1 cellular context compared by ENCODE assay signal in genomic region chr15:51736646-51737537, GRCh38.
TF ChIP-seq lines count a peak whose summit lies in the region.

No MANE protein-coding gene starts in this region.

TF ChIP-seq in HepG2, 621 proteins besides CTCF, POLR2A, EP300 and RAD21 (continued from another document and continues in another):
- TF ChIP-seq NR0B2 (CRISPR knock-in tag; IDR thresholded peaks at IDR 0.05) (peak; percentile 68; the same call in 1 of the 2 replicates), PATZ1 (CRISPR knock-in tag; IDR thresholded peaks at IDR 0.05) (0 out of 2 replicates have a peak, but pooled peaks have one; percentile 19), DZIP1 (CRISPR knock-in tag; IDR thresholded peaks at IDR 0.05) (no peak), ZNF232 (CRISPR knock-in tag; IDR thresholded peaks at IDR 0.05; ENCODE audit: borderline replicate concordance) (no peak), ZNF569 (CRISPR knock-in tag; IDR thresholded peaks at IDR 0.05; ENCODE audit: borderline replicate concordance) (no peak), ZNF552 (CRISPR knock-in tag; IDR thresholded peaks at IDR 0.05; ENCODE audit: borderline replicate concordance) (no peak), ZNF879 (CRISPR knock-in tag; IDR thresholded peaks at IDR 0.05) (no peak), ZMAT3 (CRISPR knock-in tag; conservative IDR thresholded peaks at IDR 0.05) (no peak), ATF2 (CRISPR knock-in tag; IDR thresholded peaks at IDR 0.05) (no peak), ZNF333 (CRISPR knock-in tag; IDR thresholded peaks at IDR 0.05; ENCODE audit: borderline replicate concordance) (no peak), TBX2 (CRISPR knock-in tag; IDR thresholded peaks at IDR 0.05; ENCODE audit: borderline replicate concordance) (no peak), SMARCE1 (IDR thresholded peaks at IDR 0.05; ENCODE audit: borderline replicate concordance) (no peak), GATAD2A (CRISPR knock-in tag; IDR thresholded peaks at IDR 0.05) (no peak), FIP1L1 (IDR thresholded peaks at IDR 0.05; ENCODE audit: borderline replicate concordance, insufficient read depth, low read depth, low read length) (no peak), ZBTB2 (CRISPR knock-in tag; IDR thresholded peaks at IDR 0.05; ENCODE audit: low read depth) (peak; percentile 26; the same call in 1 of the 2 replicates), ZNF792 (CRISPR knock-in tag; IDR thresholded peaks at IDR 0.05) (no peak), ZNF234 (CRISPR knock-in tag; conservative IDR thresholded peaks at IDR 0.05) (no peak), CCDC6 (CRISPR knock-in tag; IDR thresholded peaks at IDR 0.05) (0 out of 2 replicates have a peak, but pooled peaks have one; percentile 24), FOSL1 (CRISPR knock-in tag; IDR thresholded peaks at IDR 0.05; ENCODE audit: borderline replicate concordance) (no peak), SUZ12 (IDR thresholded peaks at IDR 0.05; ENCODE audit: low read depth, low read length) (no peak), MAZ (IDR thresholded peaks at IDR 0.05; ENCODE audit: borderline replicate concordance, low read depth, low read length) (no peak), MAZ (CRISPR knock-in tag; IDR thresholded peaks at IDR 0.05; ENCODE audit: low read depth) (peak; percentile 20; the same call in 1 of the 2 replicates), MTF2 (CRISPR knock-in tag; IDR thresholded peaks at IDR 0.05; ENCODE audit: borderline replicate concordance) (no peak), PCBP1 (IDR thresholded peaks at IDR 0.05; ENCODE audit: borderline replicate concordance, low read depth, low read length) (no peak), ZFP82 (CRISPR knock-in tag; IDR thresholded peaks at IDR 0.05; ENCODE audit: borderline replicate concordance) (no peak), ZNF687 (CRISPR knock-in tag; IDR thresholded peaks at IDR 0.05) (peak; percentile 62), ZFX (CRISPR knock-in tag; IDR thresholded peaks at IDR 0.05; ENCODE audit: low read depth) (0 out of 2 replicates have a peak, but pooled peaks have one; percentile 7), MXD1 (CRISPR knock-in tag; IDR thresholded peaks at IDR 0.05) (peak; percentile 71; the same call in 1 of the 2 replicates), ZNF891 (CRISPR knock-in tag; IDR thresholded peaks at IDR 0.05) (no peak), ZNF563 (CRISPR knock-in tag; IDR thresholded peaks at IDR 0.05) (peak; percentile 69; the same call in 1 of the 2 replicates), MTA1 (CRISPR knock-in tag; IDR thresholded peaks at IDR 0.05; ENCODE audit: borderline replicate concordance) (no peak), MZF1 (CRISPR knock-in tag; IDR thresholded peaks at IDR 0.05; ENCODE audit: borderline replicate concordance) (no peak), ATF6 (CRISPR knock-in tag; conservative IDR thresholded peaks at IDR 0.05) (no peak), SRSF9 (IDR thresholded peaks at IDR 0.05; ENCODE audit: borderline replicate concordance, insufficient read depth, low read depth, low read length, poor library complexity, severe bottlenecking) (no peak), ZNF737 (CRISPR knock-in tag; IDR thresholded peaks at IDR 0.05; ENCODE audit: borderline replicate concordance) (no peak), ARNT2 (CRISPR knock-in tag; IDR thresholded peaks at IDR 0.05; ENCODE audit: low read depth) (peak; percentile 58; the same call in 1 of the 2 replicates), HNRNPK (IDR thresholded peaks at IDR 0.05; ENCODE audit: low read depth, low read length, poor library complexity, severe bottlenecking) (peak; percentile 63), ZNF546 (CRISPR knock-in tag; conservative IDR thresholded peaks at IDR 0.05) (no peak), E2F1 (CRISPR knock-in tag; IDR thresholded peaks at IDR 0.05) (no peak), ZNF549 (CRISPR knock-in tag; IDR thresholded peaks at IDR 0.05) (no peak), KMT2B (CRISPR knock-in tag; IDR thresholded peaks at IDR 0.05) (no peak), BRCA1 (CRISPR knock-in tag; IDR thresholded peaks at IDR 0.05) (no peak), DDIT3 (CRISPR knock-in tag; IDR thresholded peaks at IDR 0.05) (no peak), SPEN (CRISPR knock-in tag; IDR thresholded peaks at IDR 0.05; ENCODE audit: low read depth) (no peak), SP1 (IDR thresholded peaks at IDR 0.05) (no peak), SP1 (CRISPR knock-in tag; IDR thresholded peaks at IDR 0.05) (no peak), RCOR2 (CRISPR knock-in tag; IDR thresholded peaks at IDR 0.05) (no peak), RNF2 (conservative IDR thresholded peaks at IDR 0.05; ENCODE audit: low read depth) (no peak), ZNF746 (CRISPR knock-in tag; IDR thresholded peaks at IDR 0.05) (no peak), ZNF260 (CRISPR knock-in tag; IDR thresholded peaks at IDR 0.05; ENCODE audit: borderline replicate concordance, low read depth) (no peak), ZNF510 (CRISPR knock-in tag; IDR thresholded peaks at IDR 0.05; ENCODE audit: low read depth) (no peak), TOPORS (CRISPR knock-in tag; IDR thresholded peaks at IDR 0.05) (0 out of 2 replicates have a peak, but pooled peaks have one; percentile 51), ZNF615 (CRISPR knock-in tag; IDR thresholded peaks at IDR 0.05; ENCODE audit: borderline replicate concordance) (no peak), ZNF883 (CRISPR knock-in tag; IDR thresholded peaks at IDR 0.05; ENCODE audit: not compliant biosample characterization) (no peak), ATF7-NPFF (CRISPR knock-in tag; IDR thresholded peaks at IDR 0.05; ENCODE audit: low read depth) (peak; percentile 33; the same call in 1 of the 2 replicates), MXI1 (IDR thresholded peaks at IDR 0.05; ENCODE audit: borderline replicate concordance, low read depth, low read length) (no peak)
